In genomic region chr3:48555949-48556795, GRCh38 we compare ENCODE assay signal across 8 cellular contexts. TPM values are rescaled to one million over a fixed set of nuclear protein-coding genes. Genes with fewer than 3 reads are reported as not detected.
DNase-seq lines count a peak whose midpoint lies in the region; ATAC-seq and TF ChIP-seq lines count a peak whose summit lies in the region.

No MANE protein-coding gene starts in this region.

- H3K9ac ChIP-seq in HUES64 (ENCODE audit: low read depth, low read length) = peak overlapping the region; percentile 49; the same call in 1 of the 2 replicates

- no peaks in the 10 kb centered on the region for H3K36me3 Mint-ChIP-seq in naive B cell

- H3K4me3 Mint-ChIP-seq in naive B cell = peak overlapping the region; percentile 81 to 97 (median 89)

- peaks cover 34 to 50% (median 34%) of the 10 kb centered on the region in 3 donors for H3K4me1 Mint-ChIP-seq in naive B cell

- WGBS in HUES64 = 20% methylated on average over 29 of the region's 29 CpGs

- H3K4me3 ChIP-seq in BE2C (ENCODE audit: low read depth, low read length) = peak overlapping the region; percentile 59
- H3K4me3 ChIP-seq in HUES64 (ENCODE audit: low read length) = peak overlapping the region; percentile 68

- H3K27me3 ChIP-seq in BE2C = no peaks in the 10 kb centered on the region
- H3K27me3 ChIP-seq in HUES64 (ENCODE audit: insufficient read depth, low read length) = no peaks in the 10 kb centered on the region

- no peaks in the 10 kb centered on the region for H3K9me3 Mint-ChIP-seq in naive B cell

- DNase-seq in BE2C = no peak
- DNase-seq in caudate nucleus (lab: John Stamatoyannopoulos, UW) = peak in 2 of 61 donors; percentile 70 to 82
- DNase-seq in naive B cell = no peak
- DNase-seq in DMS 273 treated with DMSO at 0.1 percent for 48 hours (lab: John Stamatoyannopoulos, UW) = no peak
- DNase-seq in DMS 273 (lab: John Stamatoyannopoulos, UW; ENCODE audit: unreplicated experiment) = no peak
- DNase-seq in GM10266 (ENCODE audit: extremely low spot score) = no peak

- no peaks in the 10 kb centered on the region for H3K27me3 Mint-ChIP-seq in naive B cell

- H3K27ac Mint-ChIP-seq in naive B cell = peak overlapping the region in 4 of 6 donors; percentile 66 to 95 (median 84)

- H3K27ac ChIP-seq in HUES64 (ENCODE audit: low read depth, low read length) (no peak overlapping the region), caudate nucleus (ENCODE audit: low read depth, low read length) (peak overlapping the region; percentile 73)

- H3K9me3 ChIP-seq in BE2C (no peaks in the 10 kb centered on the region), HUES64 (ENCODE audit: insufficient read depth, low read depth, low read length) (no peaks in the 10 kb centered on the region)

- TF ChIP-seq CTCF in BE2C (IDR thresholded peaks at IDR 0.05; ENCODE audit: low read depth, low read length) (no peak), GM10266 (IDR thresholded peaks at IDR 0.05; ENCODE audit: control insufficient read depth, insufficient read depth, low read depth, missing control alignments) (no peak)

- ATAC-seq in naive B cell (ENCODE audit: low read depth in 2 of 2) = no peak
- no peak for ATAC-seq in GM21447 (IDR thresholded peaks at IDR 0.05; ENCODE audit: unreplicated experiment)

- no peaks in the 10 kb centered on the region for H3K36me3 ChIP-seq in BE2C
- H3K36me3 ChIP-seq in HUES64 (ENCODE audit: insufficient read depth, low read length) = peaks cover 22% of the 10 kb centered on the region; the same call in 1 of the 2 replicates

- peaks cover 2% of the 10 kb centered on the region for H3K4me1 ChIP-seq in BE2C
- H3K4me1 ChIP-seq in HUES64 (ENCODE audit: insufficient read depth, low read length) = peaks cover 30% of the 10 kb centered on the region

RNA-seq across cellular contexts. Expression of gene PFKFB4, which starts 0.4 kb away (rescaled TPM):
- polyA plus RNA-seq in BE2C (2012; ENCODE audit: insufficient read depth, insufficient read length, low read depth) = 1.2 TPM
- 11.2 TPM for polyA plus RNA-seq in HUES64 (2013, experiment 1 of 2)
- polyA plus RNA-seq in HUES64 (2013, experiment 2 of 2) = 17.4 TPM
- polyA plus RNA-seq in naive B cell (ENCODE audit: low read depth in 6 of 6) = 1 to 10 TPM in 1 of 6 donors, under 1 TPM in 4, not detected in 1; 0.60 to 1.7 (median 0.73) TPM

RNA-seq across cellular contexts. Expression of gene UCN2, which starts 7.4 kb away (rescaled TPM):
- polyA plus RNA-seq in BE2C (2012; ENCODE audit: insufficient read depth, insufficient read length, low read depth) = not detected
- polyA plus RNA-seq in HUES64 (2013, experiment 1 of 2) = 0.25 TPM
- polyA plus RNA-seq in HUES64 (2013, experiment 2 of 2) = 0.19 TPM
- polyA plus RNA-seq in naive B cell (ENCODE audit: low read depth in 6 of 6) = not detected

RNA-seq across cellular contexts. Expression of gene COL7A1, which starts 39.0 kb away (rescaled TPM):
- 0.91 TPM for polyA plus RNA-seq in BE2C (2012; ENCODE audit: insufficient read depth, insufficient read length, low read depth)
- 5.3 TPM for polyA plus RNA-seq in HUES64 (2013, experiment 1 of 2)
- polyA plus RNA-seq in HUES64 (2013, experiment 2 of 2) = 9.4 TPM
- not detected for polyA plus RNA-seq in naive B cell (ENCODE audit: low read depth in 6 of 6)

RNA-seq across cellular contexts. Expression of gene SHISA5, which starts 52.2 kb away (rescaled TPM):
- polyA plus RNA-seq in BE2C (2012; ENCODE audit: insufficient read depth, insufficient read length, low read depth) = 124 TPM
- 106 TPM for polyA plus RNA-seq in HUES64 (2013, experiment 1 of 2)
- 125 TPM for polyA plus RNA-seq in HUES64 (2013, experiment 2 of 2)
- polyA plus RNA-seq in naive B cell (ENCODE audit: low read depth in 6 of 6) = 100 to 1,000 TPM; 393 to 571 (median 442) TPM

RNA-seq across cellular contexts. Expression of gene UQCRC1, which starts 53.3 kb away (rescaled TPM):
- polyA plus RNA-seq in BE2C (2012; ENCODE audit: insufficient read depth, insufficient read length, low read depth) = 332 TPM
- 272 TPM for polyA plus RNA-seq in HUES64 (2013, experiment 1 of 2)
- 246 TPM for polyA plus RNA-seq in HUES64 (2013, experiment 2 of 2)
- 100 to 1,000 TPM; 152 to 385 (median 155) TPM for polyA plus RNA-seq in naive B cell (ENCODE audit: low read depth in 6 of 6)
